Comparison of ENCODE assay signal across 1 cellular context in genomic region chr2:69348781-69349180, GRCh38.
TF ChIP-seq lines count a peak whose summit lies in the region.

No MANE protein-coding gene starts in this region.

TF ChIP-seq in HepG2, 621 proteins besides CTCF, POLR2A, EP300 and RAD21:
- TF ChIP-seq TERF1 (CRISPR knock-in tag; IDR thresholded peaks at IDR 0.05) (no peak), DNMT1 (CRISPR knock-in tag; IDR thresholded peaks at IDR 0.05) (no peak), ZNF580 (CRISPR knock-in tag; IDR thresholded peaks at IDR 0.05; ENCODE audit: borderline replicate concordance, low read depth) (no peak), ZFP36L1 (CRISPR knock-in tag; IDR thresholded peaks at IDR 0.05) (no peak), ELF4 (CRISPR knock-in tag; IDR thresholded peaks at IDR 0.05; ENCODE audit: borderline replicate concordance) (no peak), NFATC3 (CRISPR knock-in tag; IDR thresholded peaks at IDR 0.05) (no peak), RBM22 (optimal IDR thresholded peaks at IDR 0.05; ENCODE audit: low read length) (peak; percentile 69), SETDB1 (CRISPR knock-in tag; IDR thresholded peaks at IDR 0.05; ENCODE audit: borderline replicate concordance) (no peak)
